19 cellular contexts compared by ENCODE assay signal in the genomic region with DNA sequence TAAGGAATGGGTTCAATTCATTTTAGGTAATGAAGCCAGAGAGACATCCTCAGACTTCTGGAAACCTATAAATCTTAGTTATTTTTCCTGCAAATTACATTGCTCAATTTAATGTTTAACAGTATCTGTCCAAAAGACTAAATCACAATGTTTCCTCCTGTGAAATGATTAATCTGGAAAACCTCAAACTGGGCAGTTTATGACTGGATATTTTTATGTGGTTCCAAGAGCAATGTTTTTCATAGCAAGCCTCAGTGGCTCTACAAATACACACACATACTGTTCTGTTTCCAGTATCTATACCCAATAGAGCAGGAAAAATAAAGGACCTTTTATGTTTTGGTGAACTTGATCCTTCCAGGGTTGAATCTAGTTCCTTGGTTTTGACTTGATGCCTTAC. TPM values are rescaled to one million over a fixed set of nuclear protein-coding genes. Genes with fewer than 3 reads are reported as not detected.
DNase-seq lines count a peak whose midpoint lies in the region; ATAC-seq and TF ChIP-seq lines count a peak whose summit lies in the region.
"Had no signal": no experiment of that assay in that cellular context is flagged by ENCODE, and none has a peak within 500 bp of the region (broad histone marks: within the 10 kb centered on the region; RNA-seq: fewer than 3 reads in every experiment).

No MANE protein-coding gene starts in this region.

- no peak overlapping the region for H2BK15ac ChIP-seq in IMR-90 (ENCODE audit: low read depth, low read length)

- no peak overlapping the region for H3K14ac ChIP-seq in IMR-90 (replicated peaks; ENCODE audit: low read depth, low read length)

- no peak overlapping the region for H2BK120ac ChIP-seq in IMR-90 (ENCODE audit: low read depth, low read length)

- H2BK20ac ChIP-seq in IMR-90 (ENCODE audit: low read depth, low read length), result no peak overlapping the region

- no peak overlapping the region for H4K8ac ChIP-seq in IMR-90 (ENCODE audit: low read depth in 2 of 2, low read length in 2 of 2)

- no peak overlapping the region for H3K56ac ChIP-seq in IMR-90 (ENCODE audit: extremely low read depth, insufficient read depth, low read length)

- H2AFZ ChIP-seq in IMR-90 (replicated peaks; ENCODE audit: low read length, poor library complexity), result no peak overlapping the region

- no peak overlapping the region for H2AK5ac ChIP-seq in IMR-90 (ENCODE audit: low read depth, low read length)

- intact Hi-C loops in IMR-90 (cut with micrococcal nuclease) (no loop called here), tibial artery (cut with DNase I; ENCODE audit: low total_unique reads) (no loop called here), lower lobe of right lung (cut with DNase I) (no loop called here)

- TF ChIP-seq POLR2A in IMR-90 (IDR thresholded peaks at IDR 0.05; ENCODE audit: low read depth, low read length), result no peak

- H2BK5ac ChIP-seq in IMR-90 (ENCODE audit: low read depth, low read length, poor library complexity, severe bottlenecking), result no peak overlapping the region

- CTCF ChIA-PET in IMR-90 (lab: Yijun Ruan, JAX), result no interaction called here

- DNase-seq in IMR-90 (no peak), epithelial cell of proximal tubule (ENCODE audit: low read depth) (peak; percentile 66), tibial artery (no peak), SHP77 (lab: John Stamatoyannopoulos, UW) (no peak), lower lobe of right lung (no peak), superior temporal gyrus (ENCODE audit: extremely low spot score) (no peak)
- DNase-seq: activated CD4-positive, alpha-beta T cell treated with anti-CD3 and anti-CD28 coated beads for 4 hours; activated naive CD8-positive, alpha-beta T cell treated with anti-CD3 and anti-CD28 coated beads, Interleukin-2, amount 50 U/mL, for 24 hours; effector CD8-positive, alpha-beta T cell; NCI-H1048; NCI-H2081 treated with DMSO at 0.1 percent for 48 hours; NCI-H510A treated with DMSO at 0.1 percent for 48 hours; nephron progenitor cell; spleen; stimulated activated CD4-positive, alpha-beta T cell treated with anti-CD3 and anti-CD28 coated beads, Interleukin-4, amount 100 ng/mL, for 4 hours; T-cell had no signal

- ATAC-seq in IMR-90 (ENCODE audit: low read depth) (no peak), lower lobe of right lung (no peak)
- ATAC-seq: activated naive CD8-positive, alpha-beta T cell treated with anti-CD3 and anti-CD28 coated beads, Interleukin-2, amount 50 U/mL, for 24 hours; activated T-helper 17 cell treated with anti-CD3 and anti-CD28 coated beads, Interleukin-2, amount 50 U/mL, for 72 hours; T-cell had no signal

- no peak overlapping the region for H3K18ac ChIP-seq in IMR-90 (ENCODE audit: low read depth, low read length)

- dilution Hi-C loops in IMR-90 (cut with HindIII; ENCODE audit: low sequenced_read_pairs, unreplicated experiment), result no loop called here

- 0 out of 2 replicates have a peak overlapping the region, but pooled peaks have one; percentile 23 for H3K4me2 ChIP-seq in IMR-90 (ENCODE audit: low read depth, low read length)
- H3K4me2 ChIP-seq: KMS-11 had no signal

- no peak overlapping the region for H4K5ac ChIP-seq in IMR-90 (ENCODE audit: low read depth, low read length)

- POLR2A ChIA-PET in IMR-90 (lab: Charles Lee; ENCODE audit: unreplicated experiment), result no interaction called here

- peaks cover 13% of the 10 kb centered on the region for H3K9me1 ChIP-seq in IMR-90 (ENCODE audit: insufficient read depth, low read length)

- in situ Hi-C loops in IMR-90 (cut with MboI; ENCODE audit: low sequenced_read_pairs), result no loop called here

- H3K9me3 ChIP-seq in IMR-90 (ENCODE audit: control insufficient read depth, insufficient read depth, low read length) (no peaks in the 10 kb centered on the region), muscle layer of colon (ENCODE audit: low read length) (no peaks in the 10 kb centered on the region), tibial artery (no peaks in the 10 kb centered on the region), lower lobe of right lung (no peaks in the 10 kb centered on the region)
- H3K9me3 ChIP-seq: spleen had no signal

- H3K4ac ChIP-seq in IMR-90 (ENCODE audit: low read depth, low read length), result no peak overlapping the region

- H3K36me3 ChIP-seq in IMR-90 (ENCODE audit: control insufficient read depth, insufficient read depth, low read length) (peaks cover 33% of the 10 kb centered on the region), muscle layer of colon (ENCODE audit: insufficient read depth, low read length) (peaks cover 4% of the 10 kb centered on the region), tibial artery (no peaks in the 10 kb centered on the region), lower lobe of right lung (no peaks in the 10 kb centered on the region)
- H3K36me3 ChIP-seq: spleen had no signal

- H4K20me1 ChIP-seq in IMR-90 (ENCODE audit: insufficient read depth, low read length), result peaks cover 15% of the 10 kb centered on the region; the same call in 1 of the 2 replicates

- no peak overlapping the region for H3K23ac ChIP-seq in IMR-90 (ENCODE audit: low read depth, low read length)

- H2AK9ac ChIP-seq in IMR-90 (replicated peaks; ENCODE audit: low read depth, low read length, poor library complexity), result no peak overlapping the region

- H3K4me3 ChIP-seq in IMR-90 (ENCODE audit: insufficient read depth, low read depth, low read length), result no peak overlapping the region
- no peak overlapping the region for H3K4me3 ChIP-seq in epithelial cell of proximal tubule (ENCODE audit: low read depth, low read length)
- no peak overlapping the region for H3K4me3 ChIP-seq in muscle layer of colon (ENCODE audit: low read depth in 1 of 2, low read length in 2 of 2)
- no peak overlapping the region for H3K4me3 ChIP-seq in tibial artery
- H3K4me3 ChIP-seq in lower lobe of right lung, result no peak overlapping the region
- H3K4me3 ChIP-seq: spleen had no signal

- no TSS peak for BruUV-seq in IMR-90 (replicated peaks; lab: Mats Ljungman, UMichigan)

- H4K91ac ChIP-seq in IMR-90 (ENCODE audit: insufficient read depth, low read depth, low read length), result no peak overlapping the region

- no peak overlapping the region for H3K27ac ChIP-seq in IMR-90 (ENCODE audit: insufficient read depth, low read length)
- H3K27ac ChIP-seq in muscle layer of colon (ENCODE audit: low read depth, low read length), result peak overlapping the region; percentile 45
- H3K27ac ChIP-seq in tibial artery, result peak overlapping the region; percentile 53 to 66
- no peak overlapping the region for H3K27ac ChIP-seq in lower lobe of right lung
- H3K27ac ChIP-seq: KMS-11, spleen had no signal

- no peak for TF ChIP-seq CTCF in IMR-90 (conservative IDR thresholded peaks at IDR 0.05; ENCODE audit: low read depth, low read length)
- TF ChIP-seq CTCF in epithelial cell of proximal tubule (conservative IDR thresholded peaks at IDR 0.05; ENCODE audit: low read depth, low read length), result no peak
- TF ChIP-seq CTCF in tibial artery (IDR thresholded peaks at IDR 0.05), result no peak
- TF ChIP-seq CTCF in lower lobe of right lung (IDR thresholded peaks at IDR 0.05), result no peak

- H3K9ac ChIP-seq in IMR-90 (ENCODE audit: low read depth, low read length), result no peak overlapping the region
- H3K9ac ChIP-seq in muscle layer of colon (ENCODE audit: low read length), result no peak overlapping the region
- H3K9ac ChIP-seq: KMS-11 had no signal

- TF ChIP-seq RAD21 in IMR-90 (IDR thresholded peaks at IDR 0.05; ENCODE audit: low read length), result no peak

- H3K4me1 ChIP-seq in IMR-90 (ENCODE audit: control insufficient read depth, insufficient read depth, low read length) (peaks cover 16% of the 10 kb centered on the region), muscle layer of colon (ENCODE audit: insufficient read depth, low read length) (peaks cover 62% of the 10 kb centered on the region), tibial artery (peaks cover 0 to 44% (median 17%) of the 10 kb centered on the region in 4 donors), lower lobe of right lung (peaks cover 33% of the 10 kb centered on the region)

- H3K27me3 ChIP-seq in IMR-90 (ENCODE audit: control insufficient read depth, insufficient read depth, low read length) (no peaks in the 10 kb centered on the region), muscle layer of colon (ENCODE audit: control insufficient read depth in 1 of 2, insufficient read depth in 2 of 2, low read length in 2 of 2) (no peaks in the 10 kb centered on the region), tibial artery (no peaks in the 10 kb centered on the region), lower lobe of right lung (ENCODE audit: low read depth) (no peaks in the 10 kb centered on the region)

- peaks cover 36 to 73% of the 10 kb centered on the region in 2 experiments for H3K79me1 ChIP-seq in IMR-90 (ENCODE audit: low read depth in 1 of 2, low read length in 2 of 2)

TF ChIP-seq in IMR-90, 13 proteins besides CTCF, POLR2A, EP300 and RAD21:
- TF ChIP-seq MAFK (IDR thresholded peaks at IDR 0.05; ENCODE audit: low read depth, low read length), result no peak
- TF ChIP-seq CHD1 (IDR thresholded peaks at IDR 0.05; ENCODE audit: low read depth, low read length), result no peak
- TF ChIP-seq RCOR1 (IDR thresholded peaks at IDR 0.05; ENCODE audit: insufficient replicate concordance, low read length), result no peak
- no peak for TF ChIP-seq SMC3 (IDR thresholded peaks at IDR 0.05; ENCODE audit: low read depth, low read length)
- TF ChIP-seq, protein P1, sequence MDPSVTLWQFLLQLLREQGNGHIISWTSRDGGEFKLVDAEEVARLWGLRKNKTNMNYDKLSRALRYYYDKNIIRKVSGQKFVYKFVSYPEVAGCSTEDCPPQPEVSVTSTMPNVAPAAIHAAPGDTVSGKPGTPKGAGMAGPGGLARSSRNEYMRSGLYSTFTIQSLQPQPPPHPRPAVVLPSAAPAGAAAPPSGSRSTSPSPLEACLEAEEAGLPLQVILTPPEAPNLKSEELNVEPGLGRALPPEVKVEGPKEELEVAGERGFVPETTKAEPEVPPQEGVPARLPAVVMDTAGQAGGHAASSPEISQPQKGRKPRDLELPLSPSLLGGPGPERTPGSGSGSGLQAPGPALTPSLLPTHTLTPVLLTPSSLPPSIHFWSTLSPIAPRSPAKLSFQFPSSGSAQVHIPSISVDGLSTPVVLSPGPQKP (IDR thresholded peaks at IDR 0.05; ENCODE audit: borderline replicate concordance, low read depth, low read length), result no peak

RNA-seq across cellular contexts. Expression of gene NID2, which starts 9.2 kb away (rescaled TPM):
- 101 and 102 TPM in 2 replicates for total RNA-seq in IMR-90 (2012; rRNA removed)
- 278 and 303 TPM in 2 replicates for polyA plus RNA-seq in IMR-90 (2012; rRNA removed)
- 237 and 279 TPM in 2 replicates for polyA plus RNA-seq in IMR-90 (2012; cell fraction: cytosol; rRNA removed)
- 363 and 859 TPM in 2 replicates for polyA plus RNA-seq in IMR-90 (2012; cell fraction: nucleus; rRNA removed; ENCODE audit: low replicate concordance)
- 12.5 and 13.5 TPM in 2 replicates for total RNA-seq in epithelial cell of proximal tubule
- total RNA-seq in lower lobe of right lung, result 14.6 TPM

Comparison
In these comparisons a context has a peak if more than half of its experiments do, and no peak if none do; other contexts are left out.
1. H3K27ac ChIP-seq: peak in muscle layer of colon (single experiment) and tibial artery (2 of 2); none in IMR-90 (single experiment) and lower lobe of right lung (single experiment).